ENCODE assay signal across 8 cellular contexts in genomic region chr17:75940727-75941441, GRCh38. TPM values are rescaled to one million over a fixed set of nuclear protein-coding genes. Genes with fewer than 3 reads are reported as not detected.
A peak's percentile ranks its signal among the peaks of the same experiment; 100 is the strongest.
DNase-seq lines count a peak whose midpoint lies in the region; ATAC-seq lines count a peak whose summit lies in the region.

A gene with protein sequence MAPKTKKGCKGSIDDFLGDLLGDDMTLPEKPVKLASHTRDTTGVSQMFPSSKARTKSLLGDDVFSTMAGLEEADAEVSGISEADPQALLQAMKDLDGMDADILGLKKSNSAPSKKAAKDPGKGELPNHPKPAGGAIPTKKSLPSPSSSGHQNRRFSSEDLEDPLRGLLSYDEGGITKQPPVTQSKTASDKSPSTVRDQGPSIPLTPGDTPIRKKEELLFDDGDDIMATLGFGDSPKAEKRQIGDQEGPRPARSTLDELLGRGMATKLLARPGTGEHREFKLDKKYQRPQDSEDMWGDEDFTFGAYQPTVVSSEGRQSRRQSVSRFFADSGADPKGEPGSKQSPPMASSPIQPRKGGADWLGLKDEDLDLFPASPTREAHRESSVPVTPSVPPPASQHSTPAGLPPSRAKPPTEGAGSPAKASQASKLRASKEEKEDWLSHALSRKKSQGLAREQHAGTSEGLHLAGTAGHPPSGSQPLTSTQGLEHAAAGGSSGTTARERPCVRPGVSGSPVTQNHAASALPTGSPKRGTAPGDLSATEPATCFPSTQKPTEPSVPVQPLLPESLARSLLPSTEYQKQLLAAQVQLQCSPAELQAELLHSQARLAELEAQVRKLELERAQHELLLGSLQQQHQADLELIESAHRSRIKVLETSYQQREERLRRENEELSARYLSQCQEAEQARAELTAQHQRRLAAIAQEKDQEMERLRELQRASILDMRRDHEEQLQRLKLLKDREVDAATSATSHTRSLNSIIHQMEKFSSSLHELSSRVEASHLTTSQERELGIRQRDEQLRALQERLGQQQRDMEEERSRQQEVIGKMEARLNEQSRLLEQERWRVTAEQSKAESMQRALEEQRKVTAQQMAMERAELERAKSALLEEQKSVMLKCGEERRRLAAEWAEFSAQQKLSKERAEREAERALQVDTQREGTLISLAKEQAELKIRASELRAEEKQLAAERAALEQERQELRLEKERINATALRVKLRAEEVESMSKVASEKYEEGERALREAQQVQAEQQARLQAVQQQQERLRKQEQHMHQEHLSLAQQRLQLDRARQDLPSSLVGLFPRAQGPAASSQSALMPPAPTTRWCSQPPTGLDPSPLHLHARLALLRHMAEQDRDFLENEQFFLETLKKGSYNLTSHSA (minus strand): TSS chr17:75941042. CDS start chr17:75938149, 2,893 bp downstream.

- peak within 1 kb of the TSS; percentile 50 for H3K27ac Mint-ChIP-seq in activated T-helper 1 cell treated with anti-CD3 and anti-CD28 coated beads, Interleukin-12 subunit alpha, Interleukin-12 subunit beta, Interleukin-2, Interleukin-4 antibody, amounts not matched to agents 30 ng/mL and 10 ng/mL and 1 ng/mL, durations not matched to agents 14 hours and 24 hours and 36 hours
- peak within 1 kb of the TSS; percentile 74 to 95 (median 86) for H3K27ac Mint-ChIP-seq in naive B cell
- H3K27ac Mint-ChIP-seq in stimulated activated effector memory CD8-positive, alpha-beta T cell treated with anti-CD3 and anti-CD28 coated beads, Interleukin-12 subunit alpha, Interleukin-12 subunit beta, amount 100 ng/mL, for 72 hours = peak within 1 kb of the TSS; percentile 94

- H3K36me3 Mint-ChIP-seq in activated T-helper 1 cell treated with anti-CD3 and anti-CD28 coated beads, Interleukin-12 subunit alpha, Interleukin-12 subunit beta, Interleukin-2, Interleukin-4 antibody, amounts not matched to agents 30 ng/mL and 10 ng/mL and 1 ng/mL, durations not matched to agents 14 hours and 24 hours and 36 hours (ENCODE audit: low read depth) = no peaks in the 10 kb centered on the region
- no peaks in the 10 kb centered on the region for H3K36me3 Mint-ChIP-seq in naive B cell
- no peaks in the 10 kb centered on the region for H3K36me3 Mint-ChIP-seq in stimulated activated effector memory CD8-positive, alpha-beta T cell treated with anti-CD3 and anti-CD28 coated beads, Interleukin-12 subunit alpha, Interleukin-12 subunit beta, amount 100 ng/mL, for 72 hours

- H3K4me2 ChIP-seq in GM23248 (ENCODE audit: unreplicated experiment) = peak within 1 kb of the TSS; percentile 98

- peak; percentile 100 for ATAC-seq in naive B cell (ENCODE audit: low read depth in 2 of 2)
- peak; percentile 99 for ATAC-seq in stimulated activated effector memory CD8-positive, alpha-beta T cell treated with anti-CD3 and anti-CD28 coated beads, Interleukin-12 subunit alpha, Interleukin-12 subunit beta, amount 100 ng/mL, for 72 hours

- peaks cover 13% of the 10 kb centered on the region for H3K4me1 Mint-ChIP-seq in activated T-helper 1 cell treated with anti-CD3 and anti-CD28 coated beads, Interleukin-12 subunit alpha, Interleukin-12 subunit beta, Interleukin-2, Interleukin-4 antibody, amounts not matched to agents 30 ng/mL and 10 ng/mL and 1 ng/mL, durations not matched to agents 14 hours and 24 hours and 36 hours (ENCODE audit: low read depth)
- peaks cover 6 to 18% (median 15%) of the 10 kb centered on the region in 3 donors for H3K4me1 Mint-ChIP-seq in naive B cell
- H3K4me1 Mint-ChIP-seq in stimulated activated effector memory CD8-positive, alpha-beta T cell treated with anti-CD3 and anti-CD28 coated beads, Interleukin-12 subunit alpha, Interleukin-12 subunit beta, amount 100 ng/mL, for 72 hours = peaks cover 16% of the 10 kb centered on the region

- no peaks in the 10 kb centered on the region for H4K20me1 ChIP-seq in GM23248 (ENCODE audit: insufficient read depth)

- H3K4me1 ChIP-seq in GM23248 (ENCODE audit: insufficient read depth) = 0 out of 2 replicates have a peak, but pooled peaks cover 6% of the 10 kb centered on the region

- no peaks in the 10 kb centered on the region for H3K9me2 ChIP-seq in GM23248 (ENCODE audit: insufficient read depth)

- peak; percentile 81 for DNase-seq in DMS79 treated with DMSO at 0.1 percent for 48 hours (lab: John Stamatoyannopoulos, UW)
- DNase-seq in GM23248 = peak; percentile 99
- DNase-seq in LHCN-M2 (ENCODE audit: low read depth) = peak; percentile 96
- peak; percentile 94 for DNase-seq in RPMI7951 (ENCODE audit: low read depth)
- peak; percentile 88 for DNase-seq in activated T-helper 1 cell treated with anti-CD3 and anti-CD28 coated beads, Interleukin-12 subunit alpha, Interleukin-12 subunit beta, Interleukin-2, Interleukin-4 antibody, amounts not matched to agents 30 ng/mL and 10 ng/mL and 1 ng/mL, durations not matched to agents 14 hours and 24 hours and 36 hours (ENCODE audit: low spot score)
- DNase-seq in fibroblast of gingiva (ENCODE audit: low read depth) = peak; percentile 95
- peak; percentile 83 for DNase-seq in naive B cell
- DNase-seq in stimulated activated effector memory CD8-positive, alpha-beta T cell treated with anti-CD3 and anti-CD28 coated beads, Interleukin-12 subunit alpha, Interleukin-12 subunit beta, amount 100 ng/mL, for 72 hours (ENCODE audit: low spot score in 2 of 2) = peak; percentile 81 to 94

- no peaks in the 10 kb centered on the region for H3K27me3 ChIP-seq in GM23248 (replicated peaks; ENCODE audit: insufficient read depth)

- in situ Hi-C loops in GM23248 (cut with MboI) = no loop called here

- intact Hi-C loops in activated T-helper 1 cell treated with anti-CD3 and anti-CD28 coated beads, Interleukin-12 subunit alpha, Interleukin-12 subunit beta, Interleukin-2, Interleukin-4 antibody, amounts not matched to agents 30 ng/mL and 10 ng/mL and 1 ng/mL, durations not matched to agents 14 hours and 24 hours and 36 hours (cut with micrococcal nuclease) = loop anchor here (1.0 kb wide), 4 partner anchors 37 to 730 kb away; partner anchors contain the start of genes ACOX1, MRPL38, TEN1 and WBP2

- H3K27me3 Mint-ChIP-seq in activated T-helper 1 cell treated with anti-CD3 and anti-CD28 coated beads, Interleukin-12 subunit alpha, Interleukin-12 subunit beta, Interleukin-2, Interleukin-4 antibody, amounts not matched to agents 30 ng/mL and 10 ng/mL and 1 ng/mL, durations not matched to agents 14 hours and 24 hours and 36 hours (ENCODE audit: insufficient read depth) = no peaks in the 10 kb centered on the region
- no peaks in the 10 kb centered on the region for H3K27me3 Mint-ChIP-seq in naive B cell

- peaks cover 8% of the 10 kb centered on the region; the same call in 1 of the 2 replicates for H3K36me3 ChIP-seq in GM23248 (ENCODE audit: low read depth)

- H3K9me3 ChIP-seq in GM23248 (ENCODE audit: low read depth) = no peaks in the 10 kb centered on the region

- H3K9me3 Mint-ChIP-seq in activated T-helper 1 cell treated with anti-CD3 and anti-CD28 coated beads, Interleukin-12 subunit alpha, Interleukin-12 subunit beta, Interleukin-2, Interleukin-4 antibody, amounts not matched to agents 30 ng/mL and 10 ng/mL and 1 ng/mL, durations not matched to agents 14 hours and 24 hours and 36 hours = no peaks in the 10 kb centered on the region
- H3K9me3 Mint-ChIP-seq in naive B cell = no peaks in the 10 kb centered on the region
- no peaks in the 10 kb centered on the region for H3K9me3 Mint-ChIP-seq in stimulated activated effector memory CD8-positive, alpha-beta T cell treated with anti-CD3 and anti-CD28 coated beads, Interleukin-12 subunit alpha, Interleukin-12 subunit beta, amount 100 ng/mL, for 72 hours

- peak within 1 kb of the TSS; percentile 92 for H3K9ac ChIP-seq in GM23248

- H3K4me3 Mint-ChIP-seq in activated T-helper 1 cell treated with anti-CD3 and anti-CD28 coated beads, Interleukin-12 subunit alpha, Interleukin-12 subunit beta, Interleukin-2, Interleukin-4 antibody, amounts not matched to agents 30 ng/mL and 10 ng/mL and 1 ng/mL, durations not matched to agents 14 hours and 24 hours and 36 hours = peak within 1 kb of the TSS; percentile 88
- peak within 1 kb of the TSS; percentile 84 to 95 (median 93) for H3K4me3 Mint-ChIP-seq in naive B cell
- H3K4me3 Mint-ChIP-seq in stimulated activated effector memory CD8-positive, alpha-beta T cell treated with anti-CD3 and anti-CD28 coated beads, Interleukin-12 subunit alpha, Interleukin-12 subunit beta, amount 100 ng/mL, for 72 hours = peak within 1 kb of the TSS; percentile 91

- H3K4me3 ChIP-seq in GM23248 = peak within 1 kb of the TSS; percentile 97

- H3F3A ChIP-seq in GM23248 (ENCODE audit: insufficient read depth) = peaks cover 15% of the 10 kb centered on the region

- WGBS in GM23248 (ENCODE audit: low coverage in 1 of 2, low lambda C conversion rate in 2 of 2, missing lambda C conversion rate in 2 of 2), 2 experiments = 2% methylated on average over 53 to 58 of the region's 63 CpGs

- no peaks in the 10 kb centered on the region for H3K79me2 ChIP-seq in GM23248 (ENCODE audit: insufficient read depth)

- H2AFZ ChIP-seq in GM23248 = peak within 1 kb of the TSS; percentile 94

- H3K27ac ChIP-seq in GM23248 = peak within 1 kb of the TSS; percentile 61

RNA-seq across cellular contexts. Expression of the gene that starts here (rescaled TPM):
- total RNA-seq in GM23248 (2014; rRNA removed; shearing (Covaris generic)) = 8.3 and 16.6 TPM in 2 replicates
- polyA plus RNA-seq in GM23248 (2016; fragmentation: Nextera tagmentation; extraction: Ambion mirVana) (4.3 TPM in 2 replicates), naive B cell (ENCODE audit: low read depth in 6 of 6) (1 to 10 TPM; 1.5 to 5.0 (median 2.9) TPM)
- total RNA-seq in LHCN-M2 (2014; rRNA removed) = 19.7 and 20.7 TPM in 2 replicates
- polyA plus RNA-seq in LHCN-M2 (2012) = 4.2 TPM
- total RNA-seq in RPMI7951 (2014; rRNA removed; shearing (Covaris generic)) = 6.0 and 8.0 TPM in 2 replicates
- 19.4 and 20.0 TPM in 2 replicates for total RNA-seq in activated T-helper 1 cell treated with anti-CD3 and anti-CD28 coated beads, Interleukin-12 subunit alpha, Interleukin-12 subunit beta, Interleukin-2, Interleukin-4 antibody, amounts not matched to agents 30 ng/mL and 10 ng/mL and 1 ng/mL, durations not matched to agents 14 hours and 24 hours and 36 hours

Comparison
In these comparisons a context has a peak if more than half of its experiments do, and no peak if none do; other contexts are left out.
1. Peak in every context shown above with its lines: DNase-seq, ATAC-seq, H3K4me3 ChIP-seq and H3K27ac ChIP-seq.